ENCODE assay signal across 10 cellular contexts in genomic region chr12:124995200-124995961, GRCh38. TPM values are rescaled to one million over a fixed set of nuclear protein-coding genes. Genes with fewer than 3 reads are reported as not detected.
DNase-seq lines count a peak whose midpoint lies in the region; ATAC-seq, FAIRE-seq and TF ChIP-seq lines count a peak whose summit lies in the region.
"Had no signal": no experiment of that assay in that cellular context is flagged by ENCODE, and none has a peak within 500 bp of the region (broad histone marks: within the 10 kb centered on the region; RNA-seq: fewer than 3 reads in every experiment).

No MANE protein-coding gene starts in this region.

- no peaks in the 10 kb centered on the region for H3K36me3 ChIP-seq in Loucy (ENCODE audit: insufficient read depth, low read length)
- H3K36me3 ChIP-seq in K562 (ENCODE audit: control insufficient read depth, insufficient read depth, low read length): peaks cover 13% of the 10 kb centered on the region; the same call in 1 of the 3 replicates
- no peaks in the 10 kb centered on the region for H3K36me3 ChIP-seq in osteoblast (ENCODE audit: insufficient read depth, low read length)
- H3K36me3 ChIP-seq in pancreas: no peaks in the 10 kb centered on the region

- 26% methylated on average over 14 of the region's 14 CpGs for WGBS in K562 (ENCODE audit: insufficient coverage, low coverage, missing lambda C conversion rate)
- WGBS in pancreas, 2 donors: 79 to 88% methylated on average over 14 of the region's 14 CpGs

- TF ChIP-seq POLR2A in K562 (conservative IDR thresholded peaks at IDR 0.05): no peak

- H3K79me2 ChIP-seq in Loucy (ENCODE audit: insufficient read depth, low read length) (peaks cover 64% of the 10 kb centered on the region), K562 (ENCODE audit: control insufficient read depth, insufficient read depth, low read length) (peaks cover 59% of the 10 kb centered on the region), osteoblast (ENCODE audit: insufficient read depth, low read length) (no peaks in the 10 kb centered on the region)

- peak overlapping the region; percentile 78 for H3K4me2 ChIP-seq in Loucy (ENCODE audit: low read depth, low read length, poor library complexity, severe bottlenecking)
- peak overlapping the region; percentile 82 for H3K4me2 ChIP-seq in K562 (ENCODE audit: insufficient read depth, low read length)
- peak overlapping the region; percentile 88 for H3K4me2 ChIP-seq in osteoblast (ENCODE audit: insufficient read depth, low read length)

- CTCF ChIA-PET in K562 (lab: Yijun Ruan, JAX; ENCODE audit: low intra/inter-chr PET ratio): no interaction called here

- no peaks in the 10 kb centered on the region for H3K27me3 ChIP-seq in Loucy (ENCODE audit: insufficient read depth, low read length, poor library complexity, severe bottlenecking)
- no peaks in the 10 kb centered on the region for H3K27me3 ChIP-seq in K562 (ENCODE audit: control insufficient read depth in 2 of 2, insufficient read depth in 2 of 2, low read length in 2 of 2)
- no peaks in the 10 kb centered on the region for H3K27me3 ChIP-seq in osteoblast (ENCODE audit: insufficient read depth, low read length)
- no peaks in the 10 kb centered on the region for H3K27me3 ChIP-seq in pancreas
- H3K27me3 ChIP-seq: SJSA1 had no signal

- H3K27ac ChIP-seq in K562 (ENCODE audit: extremely low read depth, low read depth, low read length): peak overlapping the region; percentile 82
- H3K27ac ChIP-seq in osteoblast (ENCODE audit: low read depth, low read length): no peak overlapping the region
- H3K27ac ChIP-seq in pancreas: no peak overlapping the region
- H3K27ac ChIP-seq: SJSA1 had no signal

- TF ChIP-seq CTCF in GM12864 (IDR thresholded peaks at IDR 0.05; ENCODE audit: low read depth, low read length, missing control alignments): no peak
- no peak for TF ChIP-seq CTCF in Loucy (conservative IDR thresholded peaks at IDR 0.05; ENCODE audit: low read length)
- no peak for TF ChIP-seq CTCF in K562 (IDR thresholded peaks at IDR 0.05 in 2 of 3, conservative IDR thresholded peaks at IDR 0.05 in 1 of 3; ENCODE audit: insufficient read depth in 2 of 3, low read depth in 1 of 3, low read length in 3 of 3)
- no peak for TF ChIP-seq CTCF in osteoblast (IDR thresholded peaks at IDR 0.05; ENCODE audit: extremely low read depth, low read depth, low read length)
- TF ChIP-seq CTCF in pancreas (IDR thresholded peaks at IDR 0.05): no peak

- DNase-seq in GM12864 (ENCODE audit: low read depth): peak; percentile 47
- peak in 2 of 4 experiments; percentile 50 to 56 for DNase-seq in K562 (ENCODE audit: extremely low read depth in 1 of 4, low spot score in 3 of 4)
- no peak for DNase-seq in osteoblast (ENCODE audit: insufficient read length, low spot score, missing footprints)
- no peak for DNase-seq in GM19238 (ENCODE audit: insufficient read length, low spot score)
- DNase-seq in pancreas: no peak
- no peak for DNase-seq in sciatic nerve (ENCODE audit: low spot score)
- DNase-seq: effector CD8-positive, alpha-beta T cell had no signal

- no TSS peak for BruUV-seq in K562 (replicated peaks; lab: Mats Ljungman, UMichigan)

- POLR2A ChIA-PET in K562 (lab: Yijun Ruan, JAX): interaction anchor here (0.6 to 1.6 kb wide), 4 partner anchors 14 to 431 kb away, joined by 3 to 6 read pairs (median 3); partner anchors contain the start of gene AACS

- H3K4me1 ChIP-seq in Loucy (ENCODE audit: insufficient read depth, low read length, poor library complexity, severe bottlenecking) (peaks cover 31% of the 10 kb centered on the region), K562 (replicated peaks in 1 of 2; ENCODE audit: control insufficient read depth in 2 of 2, insufficient read depth in 2 of 2, low read length in 2 of 2) (peaks cover 18 to 31% of the 10 kb centered on the region in 2 experiments), osteoblast (ENCODE audit: insufficient read depth, low read length) (peaks cover 13% of the 10 kb centered on the region), pancreas (peaks cover 0 to 14% (median 4%) of the 10 kb centered on the region in 3 donors)

- H2AFZ ChIP-seq in Loucy (ENCODE audit: low read length): no peak overlapping the region
- peak overlapping the region; percentile 81 for H2AFZ ChIP-seq in K562 (ENCODE audit: low read depth, low read length)
- no peak overlapping the region for H2AFZ ChIP-seq in osteoblast (ENCODE audit: low read length)

- peak; percentile 11 for FAIRE-seq in K562 (lab: Jason Lieb, UNC)
- FAIRE-seq in pancreas (lab: Jason Lieb, UNC): no peak

- peak overlapping the region; percentile 93 for H3K4me3 ChIP-seq in GM12864 (ENCODE audit: low read depth, low read length)
- peak overlapping the region; percentile 98 for H3K4me3 ChIP-seq in Loucy (ENCODE audit: low read length, poor library complexity, severe bottlenecking)
- peak overlapping the region; percentile 83 for H3K4me3 ChIP-seq in K562
- no peak overlapping the region for H3K4me3 ChIP-seq in osteoblast (ENCODE audit: insufficient read depth, low read length)
- H3K4me3 ChIP-seq in pancreas: peak overlapping the region in 1 of 4 donors; percentile 63

- H3K9me1 ChIP-seq in K562 (ENCODE audit: control insufficient read depth, insufficient read depth, low read length): no peaks in the 10 kb centered on the region

- intact Hi-C loops in K562 (cut with micrococcal nuclease): loop anchor here (2.0 kb wide), 1 partner anchor 55 kb away; no protein-coding TSS in a partner anchor
- intact Hi-C loops in pancreas (cut with DNase I): no loop called here
- intact Hi-C loops in sciatic nerve (cut with DNase I): no loop called here

- H3K9me3 ChIP-seq in Loucy (ENCODE audit: insufficient read depth, low read depth, low read length) (no peaks in the 10 kb centered on the region), K562 (replicated peaks; ENCODE audit: control insufficient read depth, insufficient read depth, low read depth, low read length) (no peaks in the 10 kb centered on the region), osteoblast (ENCODE audit: low read depth, low read length) (no peaks in the 10 kb centered on the region), pancreas (no peaks in the 10 kb centered on the region)

- no peak for TF ChIP-seq RAD21 in K562 (CRISPR knock-in tag; conservative IDR thresholded peaks at IDR 0.05 in 1 of 2, IDR thresholded peaks at IDR 0.05 in 1 of 2)

- no peak for TF ChIP-seq EP300 in K562 (IDR thresholded peaks at IDR 0.05; ENCODE audit: low read length)

- H3K9me2 ChIP-seq in Loucy (replicated peaks; ENCODE audit: low read depth, low read length): no peaks in the 10 kb centered on the region

- peak overlapping the region; percentile 93 for H3K9ac ChIP-seq in Loucy (ENCODE audit: low read depth, low read length, poor library complexity, severe bottlenecking)
- peak overlapping the region; percentile 79; a peak in 3 of 4 replicates for H3K9ac ChIP-seq in K562 (ENCODE audit: insufficient read depth in 1 of 2, low read depth in 2 of 2, low read length in 2 of 2)

- peak; percentile 32 for ATAC-seq in K562
- ATAC-seq in GM18868 (IDR thresholded peaks at IDR 0.05; ENCODE audit: unreplicated experiment): no peak
- ATAC-seq in pancreas: no peak
- ATAC-seq in sciatic nerve: no peak

- H3F3A ChIP-seq in Loucy (ENCODE audit: low read depth): peaks cover 4% of the 10 kb centered on the region

- H4K20me1 ChIP-seq in Loucy (ENCODE audit: insufficient read depth, low read length, poor library complexity, severe bottlenecking) (peaks cover 49% of the 10 kb centered on the region), K562 (replicated peaks; ENCODE audit: control insufficient read depth, insufficient read depth, low read length) (no peaks in the 10 kb centered on the region), osteoblast (ENCODE audit: insufficient read depth, low read length) (no peaks in the 10 kb centered on the region)

- in situ Hi-C loops in K562 (cut with MboI): no loop called here

RNA-seq across cellular contexts. Expression of gene BRI3BP, which starts 1.9 kb away (rescaled TPM):
- 16.2 and 18.6 TPM in 2 replicates for total RNA-seq in K562 (2011; cell fraction: chromatin; rRNA removed; ENCODE audit: low replicate concordance)
- total RNA-seq in K562 (2011; cell fraction: nucleolus; rRNA removed): 17.1 and 17.2 TPM in 2 replicates
- 29.4 and 43.7 TPM in 2 replicates for total RNA-seq in K562 (2011; cell fraction: nucleoplasm; rRNA removed)
- 15.8 and 18.9 TPM in 2 replicates for total RNA-seq in K562 (2014; rRNA removed)
- 24.2 and 24.7 TPM in 2 replicates for total RNA-seq in K562 (2014; rRNA removed; fragmentation: Illumina TruSeq; extraction: Trizol)
- total RNA-seq in K562 (2015; rRNA removed; fragmentation: Illumina TruSeq; extraction: Trizol): 24.4 and 25.0 TPM in 2 replicates
- 24.6 TPM in 2 replicates for total RNA-seq in K562 (2021)
- 13.5 and 15.2 TPM in 2 replicates for polyA plus RNA-seq in K562 (2011; rRNA removed)
- 11.4 and 14.8 TPM in 2 replicates for polyA plus RNA-seq in K562 (2011; cell fraction: cytosol; rRNA removed)
- 3.4 and 3.6 TPM in 2 replicates for polyA plus RNA-seq in K562 (2011; cell fraction: nucleus; rRNA removed)
- 7.6 and 12.1 TPM in 2 replicates for polyA plus RNA-seq in K562 (2012)
- polyA plus RNA-seq in K562 (2014; fragmentation: Illumina TruSeq; extraction: Trizol): 18.8 and 21.2 TPM in 2 replicates
- polyA plus RNA-seq in K562 (2014; fragmentation: Nextera tagmentation; extraction: Ambion mirVana): 10 to 100 TPM; 12.3 to 16.6 TPM
- polyA plus RNA-seq in K562 (2014; rRNA removed): 12.9 and 16.2 TPM in 2 replicates
- 25.7 and 28.6 TPM in 2 replicates for polyA minus RNA-seq in K562 (2011; rRNA and poly(A)+ RNA removed)
- polyA minus RNA-seq in K562 (2011; cell fraction: cytosol; rRNA and poly(A)+ RNA removed): 17.7 and 21.7 TPM in 2 replicates
- polyA minus RNA-seq in K562 (2011; cell fraction: nucleus; rRNA and poly(A)+ RNA removed): 2.2 and 4.0 TPM in 2 replicates
- total RNA-seq in osteoblast: 2.1 and 2.2 TPM in 2 replicates
- total RNA-seq in pancreas: 10 to 100 TPM in 2 of 6 donors, 1 to 10 TPM in 4; 2.7 to 10.6 (median 5.5) TPM
- 1 to 10 TPM; 1.5 to 2.4 TPM for polyA plus RNA-seq in pancreas
- 4.0 TPM for total RNA-seq in sciatic nerve

RNA-seq across cellular contexts. Expression of gene DHX37, which starts 6.5 kb away (rescaled TPM):
- 29.1 and 94.8 TPM in 2 replicates for total RNA-seq in K562 (2011; cell fraction: chromatin; rRNA removed; ENCODE audit: low replicate concordance)
- total RNA-seq in K562 (2011; cell fraction: nucleolus; rRNA removed): 57.7 and 61.7 TPM in 2 replicates
- 33.2 and 35.2 TPM in 2 replicates for total RNA-seq in K562 (2011; cell fraction: nucleoplasm; rRNA removed)
- 35.0 and 42.2 TPM in 2 replicates for total RNA-seq in K562 (2014; rRNA removed)
- 8.4 and 9.7 TPM in 2 replicates for total RNA-seq in K562 (2014; rRNA removed; fragmentation: Illumina TruSeq; extraction: Trizol)
- 22.7 and 25.4 TPM in 2 replicates for total RNA-seq in K562 (2015; rRNA removed; fragmentation: Illumina TruSeq; extraction: Trizol)
- total RNA-seq in K562 (2021): 44.8 and 49.5 TPM in 2 replicates
- 6.7 and 12.1 TPM in 2 replicates for polyA plus RNA-seq in K562 (2011; rRNA removed)
- polyA plus RNA-seq in K562 (2011; cell fraction: cytosol; rRNA removed): 6.0 and 11.4 TPM in 2 replicates
- polyA plus RNA-seq in K562 (2011; cell fraction: nucleus; rRNA removed): 37.1 and 57.1 TPM in 2 replicates
- polyA plus RNA-seq in K562 (2012): 14.6 and 26.3 TPM in 2 replicates
- 17.5 and 24.1 TPM in 2 replicates for polyA plus RNA-seq in K562 (2014; fragmentation: Illumina TruSeq; extraction: Trizol)
- polyA plus RNA-seq in K562 (2014; fragmentation: Nextera tagmentation; extraction: Ambion mirVana): under 1 TPM; 0.14 to 0.27 TPM
- 24.8 and 25.6 TPM in 2 replicates for polyA plus RNA-seq in K562 (2014; rRNA removed)
- 9.7 and 11.1 TPM in 2 replicates for polyA minus RNA-seq in K562 (2011; rRNA and poly(A)+ RNA removed)
- polyA minus RNA-seq in K562 (2011; cell fraction: cytosol; rRNA and poly(A)+ RNA removed): 15.8 and 19.0 TPM in 2 replicates
- 18.3 and 22.2 TPM in 2 replicates for polyA minus RNA-seq in K562 (2011; cell fraction: nucleus; rRNA and poly(A)+ RNA removed)
- 14.1 and 16.6 TPM in 2 replicates for total RNA-seq in osteoblast
- 10 to 100 TPM in 4 of 6 donors, 1 to 10 TPM in 2; 8.4 to 13.8 (median 10.6) TPM for total RNA-seq in pancreas
- 10 to 100 TPM in 1 of 2 donors, 1 to 10 TPM in 1; 9.1 to 13.3 TPM for polyA plus RNA-seq in pancreas
- total RNA-seq in sciatic nerve: 16.9 TPM
